ENCODE assay signal across 8 cellular contexts in genomic region chr1:155504207-155504606, GRCh38. TPM values are rescaled to one million over a fixed set of nuclear protein-coding genes. Genes with fewer than 3 reads are reported as not detected.
DNase-seq lines count a peak whose midpoint lies in the region; ATAC-seq and TF ChIP-seq lines count a peak whose summit lies in the region.

No MANE protein-coding gene starts in this region.

- no peak overlapping the region for H3K4me3 ChIP-seq in breast epithelium

- no peak overlapping the region for H3K27ac ChIP-seq in breast epithelium

- ATAC-seq in GM21515 (IDR thresholded peaks at IDR 0.05; ENCODE audit: unreplicated experiment): no peak

- no peaks in the 10 kb centered on the region for H3K9me3 ChIP-seq in breast epithelium

- DNase-seq in GM03348 (ENCODE audit: low spot score): peak; percentile 33
- peak; percentile 36 for DNase-seq in NCI-H1105 treated with DMSO at 0.1 percent for 48 hours (lab: John Stamatoyannopoulos, UW)
- DNase-seq in breast epithelium (ENCODE audit: low spot score in 2 of 2): no peak
- peak; percentile 58 for DNase-seq in medulla oblongata (ENCODE audit: extremely low spot score)
- DNase-seq in 8988T: no peak
- DNase-seq in posterior cingulate gyrus: no peak
- DNase-seq in GF-D8 (lab: John Stamatoyannopoulos, UW): no peak

- H3K4me1 ChIP-seq in breast epithelium: no peaks in the 10 kb centered on the region

- no peaks in the 10 kb centered on the region for H3K27me3 ChIP-seq in breast epithelium

- intact Hi-C loops in breast epithelium (cut with DNase I; ENCODE audit: low total_unique reads): no loop called here
- intact Hi-C loops in posterior cingulate gyrus (cut with DNase I): loop anchor here (10.0 kb wide), 1 partner anchor 249 kb away; the partner anchor contains the start of gene ENTREP3

- no peaks in the 10 kb centered on the region for H3K36me3 ChIP-seq in breast epithelium

- TF ChIP-seq POLR2A in breast epithelium (IDR thresholded peaks at IDR 0.05): no peak

- TF ChIP-seq CTCF in breast epithelium (IDR thresholded peaks at IDR 0.05): peak in 2 of 3 donors; percentile 20 to 36

RNA-seq across cellular contexts. Expression of gene ASH1L, which starts 58.4 kb away (rescaled TPM):
- 100 to 1,000 TPM in 1 of 3 donors, 10 to 100 TPM in 2; 83.2 to 103 (median 85.6) TPM for total RNA-seq in breast epithelium

Comparison
In these comparisons a context has a peak if more than half of its experiments do, and no peak if none do; other contexts are left out.
1. DNase-seq: peak in GM03348 (single experiment), NCI-H1105 treated with DMSO at 0.1 percent for 48 hours (single experiment) and medulla oblongata (single experiment); none in breast epithelium (0 of 2), 8988T (single experiment), posterior cingulate gyrus (0 of 10) and GF-D8 (single experiment).